In the genomic region with DNA sequence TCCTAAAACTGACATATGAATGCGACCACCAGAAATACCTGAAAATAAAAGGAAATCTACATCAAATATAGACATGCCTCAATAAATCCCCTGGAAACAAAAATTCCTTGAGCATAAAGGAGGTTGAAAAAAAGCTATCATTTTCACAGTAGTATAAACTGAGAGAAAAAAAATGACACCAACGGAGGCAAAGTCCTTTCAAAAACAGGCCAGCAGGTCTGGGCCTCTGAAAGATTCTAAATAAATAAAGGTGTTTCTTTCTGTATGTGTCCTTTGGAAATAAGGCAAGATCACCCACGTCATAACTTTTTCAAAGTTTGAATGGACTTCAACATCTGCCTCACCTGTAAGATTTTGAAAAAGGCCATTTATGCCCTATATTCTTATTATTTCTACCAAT, we compare ENCODE assay signal across 17 cellular contexts. TPM values are rescaled to one million over a fixed set of nuclear protein-coding genes. Genes with fewer than 3 reads are reported as not detected.
DNase-seq lines count a peak whose midpoint lies in the region; ATAC-seq and TF ChIP-seq lines count a peak whose summit lies in the region.
"Had no signal": no experiment of that assay in that cellular context is flagged by ENCODE, and none has a peak within 500 bp of the region (broad histone marks: within the 10 kb centered on the region; RNA-seq: fewer than 3 reads in every experiment).

No MANE protein-coding gene starts in this region.

- WGBS in hepatocyte (ENCODE audit: low lambda C conversion rate, missing lambda C conversion rate), result 82% methylated on average over 3 of the region's 3 CpGs
- 50% methylated on average over 3 of the region's 3 CpGs for WGBS in liver

- peak in 1 of 2 donors; percentile 7 for TF ChIP-seq RAD21 in liver (IDR thresholded peaks at IDR 0.05)

- H3K4me3 ChIP-seq in DND-41 (ENCODE audit: low read depth in 1 of 2, low read length in 2 of 2) (no peak overlapping the region), hepatocyte (no peak overlapping the region), liver (ENCODE audit: low read depth in 1 of 3, low read length in 3 of 3) (no peak overlapping the region)
- H3K4me3 ChIP-seq: BLaER1, HAP-1 had no signal

- no peaks in the 10 kb centered on the region for H3K27me3 ChIP-seq in DND-41 (ENCODE audit: insufficient read depth, low read length, poor library complexity)
- no peaks in the 10 kb centered on the region for H3K27me3 ChIP-seq in hepatocyte
- no peaks in the 10 kb centered on the region for H3K27me3 ChIP-seq in liver (ENCODE audit: control insufficient read depth in 4 of 4, insufficient read depth in 4 of 4, low read length in 3 of 4)
- H3K27me3 ChIP-seq: BLaER1 had no signal

- H3K36me3 ChIP-seq in DND-41 (ENCODE audit: insufficient read depth, low read length), result peaks cover 63% of the 10 kb centered on the region
- no peaks in the 10 kb centered on the region for H3K36me3 ChIP-seq in hepatocyte (replicated peaks; ENCODE audit: insufficient read depth, low read depth)
- H3K36me3 ChIP-seq in liver (ENCODE audit: control insufficient read depth in 4 of 4, insufficient read depth in 3 of 4, low read depth in 1 of 4, low read length in 3 of 4), result peaks cover 5 to 42% (median 20%) of the 10 kb centered on the region in 4 donors

- H3K9ac ChIP-seq in DND-41 (ENCODE audit: low read depth, low read length) (no peak overlapping the region), liver (ENCODE audit: low read depth in 1 of 2, low read length in 2 of 2) (peak overlapping the region in 1 of 2 donors; percentile 49)
- H3K9ac ChIP-seq: BLaER1 had no signal

- peak overlapping the region; percentile 31 for H3K4me2 ChIP-seq in DND-41 (ENCODE audit: insufficient read depth, low read length)
- H3K4me2 ChIP-seq in hepatocyte, result peak overlapping the region; percentile 38
- H3K4me2 ChIP-seq: BLaER1 had no signal

- DNase-seq in DND-41, result no peak
- no peak for DNase-seq in hepatocyte (ENCODE audit: low spot score)
- DNase-seq in DMS114 treated with DMSO at 0.1 percent for 48 hours (lab: John Stamatoyannopoulos, UW; ENCODE audit: unreplicated experiment), result no peak
- no peak for DNase-seq in DMS 273 treated with DMSO at 0.1 percent for 48 hours (lab: John Stamatoyannopoulos, UW)
- no peak for DNase-seq in NCI-H1105 treated with DMSO at 0.1 percent for 48 hours (lab: John Stamatoyannopoulos, UW)
- DNase-seq: Caco-2; CD4-positive, CD25-positive, alpha-beta regulatory T cell; CD8-positive, alpha-beta T cell; DMS53; DMS79 treated with DMSO at 0.1 percent for 48 hours; GOT3; HFFc6 had no signal

- H2AFZ ChIP-seq in DND-41 (ENCODE audit: low read depth, low read length) (no peak overlapping the region), hepatocyte (no peak overlapping the region)

- H3K4me1 ChIP-seq in DND-41 (ENCODE audit: insufficient read depth, low read length) (peaks cover 25% of the 10 kb centered on the region), hepatocyte (ENCODE audit: insufficient read depth) (peaks cover 18% of the 10 kb centered on the region), liver (ENCODE audit: control insufficient read depth in 4 of 4, insufficient read depth in 4 of 4, low read length in 3 of 4) (peaks cover 10 to 20% (median 16%) of the 10 kb centered on the region in 4 donors)

- H3K79me2 ChIP-seq in DND-41 (ENCODE audit: insufficient read depth, low read length) (peaks cover 70% of the 10 kb centered on the region), hepatocyte (peaks cover 96% of the 10 kb centered on the region)

- ATAC-seq in DND-41 (ENCODE audit: insufficient read depth, low read depth), result no peak
- ATAC-seq: CD8-positive, alpha-beta T cell had no signal

- no peaks in the 10 kb centered on the region for H3K9me3 ChIP-seq in DND-41 (ENCODE audit: insufficient read depth, low read length, severe bottlenecking)
- no peaks in the 10 kb centered on the region for H3K9me3 ChIP-seq in hepatocyte (ENCODE audit: low read depth)
- no peaks in the 10 kb centered on the region for H3K9me3 ChIP-seq in liver (ENCODE audit: control insufficient read depth in 4 of 4, low read length in 3 of 4)
- H3K9me3 ChIP-seq: BLaER1, Caco-2, HAP-1 had no signal

- TF ChIP-seq CTCF in DND-41 (IDR thresholded peaks at IDR 0.05; ENCODE audit: borderline replicate concordance, extremely low read depth, low read length, poor library complexity, severe bottlenecking), result no peak
- TF ChIP-seq CTCF in hepatocyte (IDR thresholded peaks at IDR 0.05; ENCODE audit: poor library complexity), result no peak
- TF ChIP-seq CTCF in liver (IDR thresholded peaks at IDR 0.05; ENCODE audit: low read depth, low read length, missing input control), result no peak

- H4K20me1 ChIP-seq in DND-41 (ENCODE audit: insufficient read depth, low read length) (peaks cover 3% of the 10 kb centered on the region; the same call in 1 of the 2 replicates), hepatocyte (ENCODE audit: insufficient read depth, poor library complexity, severe bottlenecking) (peaks cover 39% of the 10 kb centered on the region)

- no peaks in the 10 kb centered on the region for H3K9me2 ChIP-seq in hepatocyte (replicated peaks; ENCODE audit: insufficient read depth)

- H3K27ac ChIP-seq in DND-41 (ENCODE audit: low read length) (no peak overlapping the region), hepatocyte (no peak overlapping the region), liver (ENCODE audit: low read depth in 1 of 2, low read length in 2 of 2) (peak overlapping the region; percentile 65 to 78)
- H3K27ac ChIP-seq: 22Rv1, BLaER1, C4-2B had no signal

TF ChIP-seq in liver, 16 proteins besides CTCF, POLR2A, EP300 and RAD21 (continues in another document):
- no peak for TF ChIP-seq FOXA1 (IDR thresholded peaks at IDR 0.05)
- TF ChIP-seq JUND (IDR thresholded peaks at IDR 0.05), result peak in 1 of 2 donors; percentile 35
- no peak for TF ChIP-seq GABPA (IDR thresholded peaks at IDR 0.05 in 1 of 2, conservative IDR thresholded peaks at IDR 0.05 in 1 of 2)
- no peak for TF ChIP-seq MAX (IDR thresholded peaks at IDR 0.05)
- TF ChIP-seq NR2F2 (IDR thresholded peaks at IDR 0.05), result no peak
- TF ChIP-seq, protein P1, sequence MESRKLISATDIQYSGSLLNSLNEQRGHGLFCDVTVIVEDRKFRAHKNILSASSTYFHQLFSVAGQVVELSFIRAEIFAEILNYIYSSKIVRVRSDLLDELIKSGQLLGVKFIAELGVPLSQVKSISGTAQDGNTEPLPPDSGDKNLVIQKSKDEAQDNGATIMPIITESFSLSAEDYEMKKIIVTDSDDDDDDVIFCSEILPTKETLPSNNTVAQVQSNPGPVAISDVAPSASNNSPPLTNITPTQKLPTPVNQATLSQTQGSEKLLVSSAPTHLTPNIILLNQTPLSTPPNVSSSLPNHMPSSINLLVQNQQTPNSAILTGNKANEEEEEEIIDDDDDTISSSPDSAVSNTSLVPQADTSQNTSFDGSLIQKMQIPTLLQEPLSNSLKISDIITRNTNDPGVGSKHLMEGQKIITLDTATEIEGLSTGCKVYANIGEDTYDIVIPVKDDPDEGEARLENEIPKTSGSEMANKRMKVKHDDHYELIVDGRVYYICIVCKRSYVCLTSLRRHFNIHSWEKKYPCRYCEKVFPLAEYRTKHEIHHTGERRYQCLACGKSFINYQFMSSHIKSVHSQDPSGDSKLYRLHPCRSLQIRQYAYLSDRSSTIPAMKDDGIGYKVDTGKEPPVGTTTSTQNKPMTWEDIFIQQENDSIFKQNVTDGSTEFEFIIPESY (IDR thresholded peaks at IDR 0.05), result no peak
- no peak for TF ChIP-seq TAF1 (conservative IDR thresholded peaks at IDR 0.05)
- peak; percentile 9 for TF ChIP-seq HNF4G (IDR thresholded peaks at IDR 0.05)
- peak in 1 of 2 donors; percentile 28 for TF ChIP-seq RXRA (IDR thresholded peaks at IDR 0.05)
- TF ChIP-seq EGR1 (IDR thresholded peaks at IDR 0.05; ENCODE audit: low read depth in 2 of 2), result no peak
- TF ChIP-seq HNF4A (conservative IDR thresholded peaks at IDR 0.05), result peak; percentile 65 to 80
- TF ChIP-seq YY1 (IDR thresholded peaks at IDR 0.05), result peak; percentile 35
- TF ChIP-seq, protein P2, sequence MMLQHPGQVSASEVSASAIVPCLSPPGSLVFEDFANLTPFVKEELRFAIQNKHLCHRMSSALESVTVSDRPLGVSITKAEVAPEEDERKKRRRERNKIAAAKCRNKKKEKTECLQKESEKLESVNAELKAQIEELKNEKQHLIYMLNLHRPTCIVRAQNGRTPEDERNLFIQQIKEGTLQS (IDR thresholded peaks at IDR 0.05), result no peak
- no peak for TF ChIP-seq FOXA2 (IDR thresholded peaks at IDR 0.05)
- peak; percentile 43 for TF ChIP-seq SP1 (IDR thresholded peaks at IDR 0.05)

RNA-seq across cellular contexts. Expression of gene CLPX, which starts 5.0 kb away (rescaled TPM):
- total RNA-seq in hepatocyte (53.4 and 53.5 TPM in 2 replicates), liver (10 to 100 TPM; 39.0 to 79.4 TPM)
- polyA plus RNA-seq in hepatocyte (20.0 and 33.8 TPM in 2 replicates), liver (10 to 100 TPM; 24.8 to 43.1 TPM)

RNA-seq across cellular contexts. Expression of gene CILP, which starts 31.1 kb away (rescaled TPM):
- 62.9 and 67.1 TPM in 2 replicates for total RNA-seq in hepatocyte
- 69.2 and 96.4 TPM in 2 replicates for polyA plus RNA-seq in hepatocyte
- 1 to 10 TPM in 1 of 2 donors, under 1 TPM in 1; 0.28 to 2.6 TPM for total RNA-seq in liver
- polyA plus RNA-seq in liver, result under 1 TPM; 0.36 to 0.52 TPM
- total RNA-seq: Caco-2 had no signal
- polyA plus RNA-seq: CD4-positive, CD25-positive, alpha-beta regulatory T cell had no signal

RNA-seq across cellular contexts. Expression of gene PDCD7, which starts 46.6 kb away (rescaled TPM):
- total RNA-seq in hepatocyte, result 15.2 and 18.7 TPM in 2 replicates
- polyA plus RNA-seq in hepatocyte, result 13.6 and 17.5 TPM in 2 replicates
- total RNA-seq in liver, result 1 to 10 TPM; 8.5 to 9.5 TPM
- polyA plus RNA-seq in liver, result 1 to 10 TPM; 3.0 to 4.9 TPM

Comparison
In these comparisons a context has a peak if more than half of its experiments do, and no peak if none do; other contexts are left out.
1. H3K27ac ChIP-seq: peak in liver (2 of 2); none in DND-41 (single experiment) and hepatocyte (single experiment).
2. RNA of gene CILP, which starts 31.1 kb away (total RNA-seq): 62.9 to 67.1 TPM in hepatocyte; 0.28 to 2.6 TPM in liver; every median in the first group is over 10 times any median in the second.